Comparison of ENCODE assay signal across 33 cellular contexts in the genomic region with DNA sequence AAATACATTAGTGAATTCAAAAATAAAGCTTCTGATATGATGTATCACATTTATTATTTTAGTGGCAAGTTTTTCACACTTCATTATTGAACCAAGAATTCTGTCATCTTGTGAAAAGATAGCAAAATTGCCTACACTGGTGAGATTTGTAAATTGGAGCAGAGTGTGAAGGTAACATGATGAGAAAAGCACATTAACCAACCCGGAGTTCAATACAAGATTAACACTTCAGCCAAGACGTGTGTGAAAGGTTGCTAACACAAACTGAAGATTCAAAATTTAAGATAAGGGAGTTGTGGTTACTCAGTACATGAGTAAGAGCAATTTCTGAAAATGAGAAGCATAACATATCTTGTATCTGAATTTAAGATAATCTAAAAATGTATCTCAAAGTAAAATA.
"Had no signal": no experiment of that assay in that cellular context is flagged by ENCODE, and none has a peak within 500 bp of the region (broad histone marks: within the 10 kb centered on the region; RNA-seq: fewer than 3 reads in every experiment).

No MANE protein-coding gene starts in this region.

- ATAC-seq: activated naive CD4-positive, alpha-beta T cell treated with anti-CD3 and anti-CD28 coated beads, Interleukin-2, amount 50 U/mL, for 72 hours; activated T-cell treated with anti-CD3 and anti-CD28 coated beads, Interleukin-2, amount 50 U/mL, for 72 hours; body of pancreas; effector memory CD8-positive, alpha-beta T cell; foreskin keratinocyte; gastrocnemius medialis; heart left ventricle; T-helper 17 cell; WTC11 had no signal

- H3K9me3 ChIP-seq: body of pancreas, esophagus muscularis mucosa, gastrocnemius medialis, heart left ventricle had no signal

- H3K27me3 ChIP-seq: body of pancreas, esophagus muscularis mucosa, foreskin keratinocyte, gastrocnemius medialis, heart left ventricle had no signal

- H3K4me3 ChIP-seq: body of pancreas, esophagus muscularis mucosa, gastrocnemius medialis, heart left ventricle had no signal

- H3K9me3 Mint-ChIP-seq: activated CD4-positive, alpha-beta T cell treated with anti-CD3 and anti-CD28 coated beads, Interleukin-2, amount 10 ng/mL, durations not matched to agents 7 days and 5 days; T-helper 2 cell treated with Interferon-gamma antibody and Interleukin-4, amounts not matched to agents 5 μg/mL and 100 μg/mL, for 36 hours had no signal

- H3K4me3 Mint-ChIP-seq: activated CD4-positive, alpha-beta memory T cell treated with anti-CD3 and anti-CD28 coated beads, Interleukin-2, amount 10 ng/mL, durations not matched to agents 7 days and 5 days; activated CD4-positive, alpha-beta T cell treated with anti-CD3 and anti-CD28 coated beads, Interleukin-2, amount 10 ng/mL, durations not matched to agents 7 days and 5 days; activated naive CD4-positive, alpha-beta T cell treated with anti-CD3 and anti-CD28 coated beads, Interleukin-2, amount 10 ng/mL, durations not matched to agents 7 days and 5 days; activated naive CD8-positive, alpha-beta T cell treated with anti-CD3 and anti-CD28 coated beads, Interleukin-2, amount 10 ng/mL, durations not matched to agents 7 days and 5 days; activated T-cell treated with anti-CD3 and anti-CD28 coated beads, Interleukin-2, amount 50 U/mL, for 24 hours; activated T-cell treated with anti-CD3 and anti-CD28 coated beads, Interleukin-2, amount 50 U/mL, for 72 hours; effector memory CD8-positive, alpha-beta T cell; T-helper 17 cell; T-helper 2 cell treated with Interferon-gamma antibody and Interleukin-4, amounts not matched to agents 5 μg/mL and 100 μg/mL, for 36 hours; WTC11 had no signal

- H3K27ac ChIP-seq: body of pancreas, esophagus muscularis mucosa, foreskin keratinocyte, gastrocnemius medialis, heart left ventricle, VCaP had no signal

- H3K27ac Mint-ChIP-seq: activated CD4-positive, alpha-beta memory T cell treated with anti-CD3 and anti-CD28 coated beads, Interleukin-2, amount 10 ng/mL, durations not matched to agents 7 days and 5 days; activated CD4-positive, alpha-beta T cell treated with anti-CD3 and anti-CD28 coated beads, Interleukin-2, amount 10 ng/mL, durations not matched to agents 7 days and 5 days; activated naive CD4-positive, alpha-beta T cell treated with anti-CD3 and anti-CD28 coated beads, Interleukin-2, amount 10 ng/mL, durations not matched to agents 7 days and 5 days; activated naive CD4-positive, alpha-beta T cell treated with anti-CD3 and anti-CD28 coated beads, Interleukin-2, amount 50 U/mL, for 72 hours; activated naive CD8-positive, alpha-beta T cell treated with anti-CD3 and anti-CD28 coated beads, Interleukin-2, amount 10 ng/mL, durations not matched to agents 7 days and 5 days; activated T-cell treated with anti-CD3 and anti-CD28 coated beads, Interleukin-2, amount 50 U/mL, for 24 hours; activated T-cell treated with anti-CD3 and anti-CD28 coated beads, Interleukin-2, amount 50 U/mL, for 72 hours; effector memory CD8-positive, alpha-beta T cell; T-helper 17 cell; T-helper 2 cell treated with Interferon-gamma antibody and Interleukin-4, amounts not matched to agents 5 μg/mL and 100 μg/mL, for 36 hours; WTC11 had no signal

- H3K4me1 Mint-ChIP-seq: activated CD4-positive, alpha-beta memory T cell treated with anti-CD3 and anti-CD28 coated beads, Interleukin-2, amount 10 ng/mL, durations not matched to agents 7 days and 5 days; activated CD4-positive, alpha-beta T cell treated with anti-CD3 and anti-CD28 coated beads, Interleukin-2, amount 10 ng/mL, durations not matched to agents 7 days and 5 days; activated naive CD4-positive, alpha-beta T cell treated with anti-CD3 and anti-CD28 coated beads, Interleukin-2, amount 10 ng/mL, durations not matched to agents 7 days and 5 days; activated naive CD8-positive, alpha-beta T cell treated with anti-CD3 and anti-CD28 coated beads, Interleukin-2, amount 10 ng/mL, durations not matched to agents 7 days and 5 days; T-helper 17 cell had no signal

- H3K4me1 ChIP-seq: esophagus muscularis mucosa, foreskin keratinocyte, gastrocnemius medialis, heart left ventricle had no signal

- H3K36me3 Mint-ChIP-seq: activated naive CD4-positive, alpha-beta T cell treated with anti-CD3 and anti-CD28 coated beads, Interleukin-2, amount 10 ng/mL, durations not matched to agents 7 days and 5 days; activated naive CD4-positive, alpha-beta T cell treated with anti-CD3 and anti-CD28 coated beads, Interleukin-2, amount 50 U/mL, for 72 hours; activated naive CD8-positive, alpha-beta T cell treated with anti-CD3 and anti-CD28 coated beads, Interleukin-2, amount 10 ng/mL, durations not matched to agents 7 days and 5 days; WTC11 had no signal

- DNase-seq: activated CD4-positive, alpha-beta memory T cell treated with anti-CD3 and anti-CD28 coated beads, Interleukin-2, amount 10 ng/mL, durations not matched to agents 7 days and 5 days; activated CD4-positive, alpha-beta T cell treated with anti-CD3 and anti-CD28 coated beads for 1 hour; activated CD4-positive, alpha-beta T cell treated with anti-CD3 and anti-CD28 coated beads for 4 hours; activated CD4-positive, alpha-beta T cell treated with anti-CD3 and anti-CD28 coated beads, Interleukin-2, amount 10 ng/mL, durations not matched to agents 7 days and 5 days; activated CD4-positive, alpha-beta T cell treated with anti-CD3 and anti-CD28 coated beads, Interleukin-2, amount 50 U/mL, for 4 hours; activated CD8-positive, alpha-beta memory T cell treated with anti-CD3 and anti-CD28 coated beads, Interleukin-2, amount 50 U/mL, for 48 hours; activated gamma-delta T cell; activated naive CD4-positive, alpha-beta T cell; activated naive CD4-positive, alpha-beta T cell treated with anti-CD3 and anti-CD28 coated beads, Interleukin-2, amount 10 ng/mL, durations not matched to agents 7 days and 5 days; activated naive CD8-positive, alpha-beta T cell treated with anti-CD3 and anti-CD28 coated beads, Interleukin-2, amount 10 ng/mL, durations not matched to agents 7 days and 5 days; activated T-cell treated with anti-CD3 and anti-CD28 coated beads for 4 hours; activated T-cell treated with anti-CD3 and anti-CD28 coated beads, Interleukin-2, amount 50 U/mL, for 24 hours; activated T-cell treated with anti-CD3 and anti-CD28 coated beads, Interleukin-2, amount 50 U/mL, for 72 hours; amniotic stem cell; body of pancreas; caudate nucleus; cortex of kidney; dermis blood vessel endothelial cell; effector CD4-positive, alpha-beta T cell; effector memory CD8-positive, alpha-beta T cell; erythroblast; foreskin keratinocyte; gastrocnemius medialis; glutamatergic neuron; heart left ventricle; T-helper 1 cell; T-helper 17 cell; T1000 had no signal

- H3K27me3 Mint-ChIP-seq: activated CD4-positive, alpha-beta memory T cell treated with anti-CD3 and anti-CD28 coated beads, Interleukin-2, amount 10 ng/mL, durations not matched to agents 7 days and 5 days; activated CD4-positive, alpha-beta T cell treated with anti-CD3 and anti-CD28 coated beads, Interleukin-2, amount 10 ng/mL, durations not matched to agents 7 days and 5 days; activated naive CD4-positive, alpha-beta T cell treated with anti-CD3 and anti-CD28 coated beads, Interleukin-2, amount 10 ng/mL, durations not matched to agents 7 days and 5 days; activated naive CD8-positive, alpha-beta T cell treated with anti-CD3 and anti-CD28 coated beads, Interleukin-2, amount 10 ng/mL, durations not matched to agents 7 days and 5 days; activated T-cell treated with anti-CD3 and anti-CD28 coated beads, Interleukin-2, amount 50 U/mL, for 24 hours; effector memory CD8-positive, alpha-beta T cell; T-helper 17 cell had no signal

- H3K36me3 ChIP-seq: esophagus muscularis mucosa, gastrocnemius medialis, heart left ventricle had no signal
